In genomic region chr3:156642750-156643728, GRCh38 we compare ENCODE assay signal across 8 cellular contexts. TPM values are rescaled to one million over a fixed set of nuclear protein-coding genes. Genes with fewer than 3 reads are reported as not detected.
DNase-seq lines count a peak whose midpoint lies in the region; ATAC-seq lines count a peak whose summit lies in the region.

No MANE protein-coding gene starts in this region.

- POLR2A ChIA-PET in activated CD4-positive, alpha-beta T cell treated with anti-CD3 and anti-CD28 coated beads for 36 hours (lab: Charles Lee): interaction anchor here (1.0 kb wide), 1 partner anchor 32 kb away, joined by 3 read pairs; the partner anchor contains the start of gene TIPARP

- H3K27ac Mint-ChIP-seq in activated CD4-positive, alpha-beta T cell treated with anti-CD3 and anti-CD28 coated beads for 36 hours: peak overlapping the region; percentile 77
- no peak overlapping the region for H3K27ac Mint-ChIP-seq in stimulated activated naive B cell treated with anti-CD40 and anti-IgM and Interleukin-4, amounts not matched to agents 10 μg/mL and 1 μg/mL and 100 μg/mL, for 72 hours

- ATAC-seq in activated CD4-positive, alpha-beta T cell treated with anti-CD3 and anti-CD28 coated beads for 36 hours: no peak
- peak; percentile 14 for ATAC-seq in HG03159 (IDR thresholded peaks at IDR 0.05; ENCODE audit: unreplicated experiment)
- no peak for ATAC-seq in stimulated activated naive B cell treated with anti-CD40 and anti-IgM and Interleukin-4, amounts not matched to agents 10 μg/mL and 1 μg/mL and 100 μg/mL, for 72 hours (replicated peaks)

- no peaks in the 10 kb centered on the region for H3K36me3 Mint-ChIP-seq in activated CD4-positive, alpha-beta T cell treated with anti-CD3 and anti-CD28 coated beads for 36 hours (ENCODE audit: low read depth)
- peaks cover 3 to 4% of the 10 kb centered on the region in 2 donors for H3K36me3 Mint-ChIP-seq in stimulated activated naive B cell treated with anti-CD40 and anti-IgM and Interleukin-4, amounts not matched to agents 10 μg/mL and 1 μg/mL and 100 μg/mL, for 72 hours

- H3K9me3 Mint-ChIP-seq in activated CD4-positive, alpha-beta T cell treated with anti-CD3 and anti-CD28 coated beads for 36 hours (ENCODE audit: low read depth): peaks cover 3% of the 10 kb centered on the region
- peaks cover 3 to 4% of the 10 kb centered on the region in 2 donors for H3K9me3 Mint-ChIP-seq in stimulated activated naive B cell treated with anti-CD40 and anti-IgM and Interleukin-4, amounts not matched to agents 10 μg/mL and 1 μg/mL and 100 μg/mL, for 72 hours

- H3K27ac ChIP-seq in caudate nucleus (ENCODE audit: low read depth, low read length): peak overlapping the region; percentile 81

- peaks cover 13% of the 10 kb centered on the region for H3K4me1 Mint-ChIP-seq in activated CD4-positive, alpha-beta T cell treated with anti-CD3 and anti-CD28 coated beads for 36 hours
- H3K4me1 Mint-ChIP-seq in stimulated activated naive B cell treated with anti-CD40 and anti-IgM and Interleukin-4, amounts not matched to agents 10 μg/mL and 1 μg/mL and 100 μg/mL, for 72 hours: peaks cover 8 to 14% of the 10 kb centered on the region in 2 donors

- intact Hi-C loops in activated CD4-positive, alpha-beta T cell treated with anti-CD3 and anti-CD28 coated beads for 36 hours (cut with DNase I, micrococcal nuclease): no loop called here

- peaks cover 8% of the 10 kb centered on the region for H3K27me3 Mint-ChIP-seq in activated CD4-positive, alpha-beta T cell treated with anti-CD3 and anti-CD28 coated beads for 36 hours
- peaks cover 0 to 4% of the 10 kb centered on the region in 2 donors for H3K27me3 Mint-ChIP-seq in stimulated activated naive B cell treated with anti-CD40 and anti-IgM and Interleukin-4, amounts not matched to agents 10 μg/mL and 1 μg/mL and 100 μg/mL, for 72 hours

- CTCF ChIA-PET in activated CD4-positive, alpha-beta T cell treated with anti-CD3 and anti-CD28 coated beads for 36 hours (lab: Charles Lee): interaction anchor here (1.1 to 1.5 kb wide), 4 partner anchors 15 to 491 kb away, joined by 3 to 8 read pairs (median 4); no protein-coding TSS in a partner anchor

- DNase-seq in activated CD4-positive, alpha-beta T cell treated with anti-CD3 and anti-CD28 coated beads for 36 hours: no peak
- DNase-seq in activated CD4-positive, alpha-beta T cell treated with anti-CD3 and anti-CD28 coated beads for 1 hour: no peak
- peak in 16 of 61 donors; percentile 4 to 46 (median 23) for DNase-seq in caudate nucleus (lab: John Stamatoyannopoulos, UW)
- no peak for DNase-seq in stimulated activated naive B cell treated with anti-CD40 and anti-IgM and Interleukin-4, amounts not matched to agents 10 μg/mL and 1 μg/mL and 100 μg/mL, for 72 hours
- DNase-seq in stimulated activated CD4-positive, alpha-beta T cell treated with anti-CD3 and anti-CD28 coated beads, Interleukin-2, amount 100 ng/mL, for 24 hours: no peak
- no peak for DNase-seq in SW 1271 (lab: John Stamatoyannopoulos, UW)
- no peak for DNase-seq in NCI-H524 (lab: John Stamatoyannopoulos, UW)

- peak overlapping the region; percentile 39 for H3K4me3 Mint-ChIP-seq in activated CD4-positive, alpha-beta T cell treated with anti-CD3 and anti-CD28 coated beads for 36 hours
- H3K4me3 Mint-ChIP-seq in stimulated activated naive B cell treated with anti-CD40 and anti-IgM and Interleukin-4, amounts not matched to agents 10 μg/mL and 1 μg/mL and 100 μg/mL, for 72 hours: peak overlapping the region; percentile 69 to 72

RNA-seq across cellular contexts. Expression of gene TIPARP, which starts 31.4 kb away (rescaled TPM):
- 10 to 100 TPM; 18.5 to 23.5 TPM for total RNA-seq in activated CD4-positive, alpha-beta T cell treated with anti-CD3 and anti-CD28 coated beads for 36 hours
